ENCODE assay signal across 19 cellular contexts in the genomic region with DNA sequence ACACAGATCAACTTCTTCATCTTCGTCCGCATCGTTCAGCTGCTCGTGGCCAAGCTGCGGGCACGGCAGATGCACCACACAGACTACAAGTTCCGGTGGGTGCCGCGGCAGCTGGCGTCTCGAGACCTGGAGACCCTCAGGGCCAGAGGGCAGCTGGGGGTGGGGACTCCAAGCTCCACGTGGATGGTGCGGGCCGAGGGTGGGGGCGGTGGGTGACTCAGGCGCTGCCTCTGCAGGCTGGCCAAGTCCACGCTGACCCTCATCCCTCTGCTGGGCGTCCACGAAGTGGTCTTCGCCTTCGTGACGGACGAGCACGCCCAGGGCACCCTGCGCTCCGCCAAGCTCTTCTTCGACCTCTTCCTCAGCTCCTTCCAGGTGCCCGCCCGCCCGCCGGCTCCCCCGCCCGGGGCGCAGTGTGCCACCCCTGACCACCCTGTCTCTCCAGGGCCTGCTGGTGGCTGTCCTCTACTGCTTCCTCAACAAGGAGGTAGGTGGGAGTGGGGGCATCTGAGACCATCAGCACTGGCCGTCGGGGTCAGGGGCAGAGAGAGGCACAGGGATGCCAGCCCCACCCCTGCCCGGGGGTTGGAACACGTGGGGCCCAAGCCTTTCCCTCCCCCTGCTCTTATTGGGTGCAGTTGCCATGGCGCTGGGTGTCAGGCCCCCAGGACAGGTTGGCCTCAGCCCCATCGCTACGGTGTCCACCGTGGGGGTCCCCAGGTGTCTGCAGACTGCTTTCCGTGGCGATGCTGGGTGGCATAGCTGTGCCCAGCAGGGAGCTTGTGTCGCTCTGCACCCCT. TPM values are rescaled to one million over a fixed set of nuclear protein-coding genes. Genes with fewer than 3 reads are reported as not detected.
A peak's percentile ranks its signal among the peaks of the same experiment; 100 is the strongest.
DNase-seq lines count a peak whose midpoint lies in the region; ATAC-seq, FAIRE-seq and TF ChIP-seq lines count a peak whose summit lies in the region.
"Had no signal": no experiment of that assay in that cellular context is flagged by ENCODE, and none has a peak within 500 bp of the region (broad histone marks: within the 10 kb centered on the region; RNA-seq: fewer than 3 reads in every experiment).

No MANE protein-coding gene starts in this region.

- FAIRE-seq in K562 (lab: Jason Lieb, UNC) = no peak
- FAIRE-seq: HTR-8/SVneo had no signal

- H2BK12ac ChIP-seq in neuronal stem cell (ENCODE audit: low read length) = peak overlapping the region; percentile 41

- H3K27ac Mint-ChIP-seq in stimulated activated naive CD8-positive, alpha-beta T cell treated with anti-CD3 and anti-CD28 coated beads, Interleukin-15, amount 100 ng/mL, for 72 hours = no peak overlapping the region
- H3K27ac Mint-ChIP-seq in T-helper 2 cell treated with Interferon-gamma antibody and Interleukin-4, amounts not matched to agents 5 μg/mL and 100 μg/mL, for 36 hours = no peak overlapping the region
- H3K27ac Mint-ChIP-seq: CD4-positive, alpha-beta T cell; HFFc6 had no signal

- H4K91ac ChIP-seq in neuronal stem cell (ENCODE audit: low read depth, low read length, poor library complexity) = peak overlapping the region; percentile 53

- peaks cover 7% of the 10 kb centered on the region for H3K79me1 ChIP-seq in neuronal stem cell (ENCODE audit: low read depth, low read length)

- peak overlapping the region; percentile 81 for H2BK15ac ChIP-seq in neuronal stem cell (ENCODE audit: low read length)

- no TSS peak for BruUV-seq in K562 (replicated peaks; lab: Mats Ljungman, UMichigan)

- TF ChIP-seq CTCF in K562 (IDR thresholded peaks at IDR 0.05 in 2 of 3, conservative IDR thresholded peaks at IDR 0.05 in 1 of 3; ENCODE audit: insufficient read depth in 2 of 3, low read depth in 1 of 3, low read length in 3 of 3) = no peak

- peak overlapping the region; percentile 65 for H3K23ac ChIP-seq in neuronal stem cell (ENCODE audit: low read depth, low read length, poor library complexity)

- H2BK5ac ChIP-seq in neuronal stem cell (ENCODE audit: low read length) = no peak overlapping the region

- in situ Hi-C loops in K562 (cut with MboI) = no loop called here

- H2BK120ac ChIP-seq in neuronal stem cell (ENCODE audit: low read depth, low read length) = peak overlapping the region; percentile 47

- H3K27me3 ChIP-seq in K562 (ENCODE audit: control insufficient read depth in 2 of 2, insufficient read depth in 2 of 2, low read length in 2 of 2) (peaks cover 9 to 46% of the 10 kb centered on the region in 2 experiments; a peak in 4 of 5 replicates), neuronal stem cell (ENCODE audit: control insufficient read depth in 3 of 3, insufficient read depth in 3 of 3, low read depth in 1 of 3, low read length in 3 of 3) (peaks cover 0 to 35% (median 4%) of the 10 kb centered on the region in 3 experiments)

- intact Hi-C loops in K562 (cut with micrococcal nuclease) = no loop called here

- no peak overlapping the region for H3K4me3 Mint-ChIP-seq in stimulated activated naive CD8-positive, alpha-beta T cell treated with anti-CD3 and anti-CD28 coated beads, Interleukin-15, amount 100 ng/mL, for 72 hours
- H3K4me3 Mint-ChIP-seq in T-helper 2 cell treated with Interferon-gamma antibody and Interleukin-4, amounts not matched to agents 5 μg/mL and 100 μg/mL, for 36 hours = no peak overlapping the region
- H3K4me3 Mint-ChIP-seq: CD4-positive, alpha-beta T cell; HFFc6 had no signal

- peaks cover 2% of the 10 kb centered on the region for H3K9me1 ChIP-seq in K562 (ENCODE audit: control insufficient read depth, insufficient read depth, low read length)

- CTCF ChIA-PET in K562 (lab: Yijun Ruan, JAX; ENCODE audit: low intra/inter-chr PET ratio) = no interaction called here

- H4K20me1 ChIP-seq in K562 (replicated peaks; ENCODE audit: control insufficient read depth, insufficient read depth, low read length) = peaks cover 8% of the 10 kb centered on the region

- H2AFZ ChIP-seq in K562 (ENCODE audit: low read depth, low read length) = no peak overlapping the region
- no peak overlapping the region for H2AFZ ChIP-seq in neuronal stem cell (ENCODE audit: low read length)

- TF ChIP-seq RAD21 in K562 (CRISPR knock-in tag; conservative IDR thresholded peaks at IDR 0.05 in 1 of 2, IDR thresholded peaks at IDR 0.05 in 1 of 2) = no peak

- H3K4me1 ChIP-seq in K562 (replicated peaks in 1 of 2; ENCODE audit: control insufficient read depth in 2 of 2, insufficient read depth in 2 of 2, low read length in 2 of 2) = peaks cover 4 to 79% of the 10 kb centered on the region in 2 experiments; a peak in 4 of 5 replicates
- peaks cover 2 to 3% of the 10 kb centered on the region in 2 donors for H3K4me1 ChIP-seq in neuronal stem cell (ENCODE audit: control insufficient read depth in 2 of 2, insufficient read depth in 1 of 2, low read depth in 1 of 2, low read length in 2 of 2)
- H3K4me1 ChIP-seq: HAP-1 had no signal

- H3K9ac ChIP-seq in K562 (ENCODE audit: insufficient read depth in 1 of 2, low read depth in 2 of 2, low read length in 2 of 2) = no peak overlapping the region
- peak overlapping the region; percentile 70 for H3K9ac ChIP-seq in neuronal stem cell (ENCODE audit: low read depth, low read length, poor library complexity)

- peak overlapping the region; percentile 64 for H3K18ac ChIP-seq in neuronal stem cell (ENCODE audit: low read length)

- H3K9me3 Mint-ChIP-seq in stimulated activated naive CD8-positive, alpha-beta T cell treated with anti-CD3 and anti-CD28 coated beads, Interleukin-15, amount 100 ng/mL, for 72 hours = no peaks in the 10 kb centered on the region
- no peaks in the 10 kb centered on the region for H3K9me3 Mint-ChIP-seq in T-helper 2 cell treated with Interferon-gamma antibody and Interleukin-4, amounts not matched to agents 5 μg/mL and 100 μg/mL, for 36 hours
- H3K9me3 Mint-ChIP-seq: CD4-positive, alpha-beta T cell had no signal

- H3K36me3 Mint-ChIP-seq in T-helper 2 cell treated with Interferon-gamma antibody and Interleukin-4, amounts not matched to agents 5 μg/mL and 100 μg/mL, for 36 hours (ENCODE audit: low read depth) = no peaks in the 10 kb centered on the region

- no peak overlapping the region for H4K8ac ChIP-seq in neuronal stem cell (ENCODE audit: low read depth, low read length)

- H3K79me2 ChIP-seq in K562 (ENCODE audit: control insufficient read depth, insufficient read depth, low read length) = no peaks in the 10 kb centered on the region

- ATAC-seq in stimulated activated naive CD8-positive, alpha-beta T cell treated with anti-CD3 and anti-CD28 coated beads, Interleukin-15, amount 100 ng/mL, for 72 hours = peak; percentile 9
- ATAC-seq in stimulated activated naive CD8-positive, alpha-beta T cell treated with anti-CD3 and anti-CD28 coated beads, Interleukin-15, Interleukin-2, amounts not matched to agents 100 U/mL and 50 U/mL, for 24 hours = no peak
- ATAC-seq in K562 = no peak

- H3K36me3 ChIP-seq in K562 (ENCODE audit: control insufficient read depth, insufficient read depth, low read length) (no peaks in the 10 kb centered on the region), neuronal stem cell (replicated peaks in 1 of 2; ENCODE audit: control insufficient read depth in 2 of 2, insufficient read depth in 2 of 2, low read length in 2 of 2) (no peaks in the 10 kb centered on the region)
- H3K36me3 ChIP-seq: HAP-1 had no signal

- no peak overlapping the region for H3K27ac ChIP-seq in K562 (ENCODE audit: extremely low read depth, low read depth, low read length)
- H3K27ac ChIP-seq in neuronal stem cell (replicated peaks; ENCODE audit: low read length) = no peak overlapping the region

- POLR2A ChIA-PET in K562 (lab: Yijun Ruan, JAX) = no interaction called here

- H3K14ac ChIP-seq in neuronal stem cell (ENCODE audit: low read length) = peak overlapping the region; percentile 71

- no peak for TF ChIP-seq POLR2A in K562 (conservative IDR thresholded peaks at IDR 0.05)

- no peak for TF ChIP-seq EP300 in K562 (IDR thresholded peaks at IDR 0.05; ENCODE audit: low read length)

- 23% methylated on average over 30 of the region's 45 CpGs for WGBS in K562 (ENCODE audit: insufficient coverage, low coverage, missing lambda C conversion rate)
- WGBS in neuronal stem cell (ENCODE audit: extremely low coverage in 2 of 2, insufficient read length in 2 of 2, insufficient replicate concordance in 1 of 2), 2 donors = no CpG with 5 or more reads among the region's 45 CpGs

- H3K4me3 ChIP-seq in K562 (no peak overlapping the region), neuronal stem cell (ENCODE audit: low read length in 2 of 2) (no peak overlapping the region)
- H3K4me3 ChIP-seq: HAP-1 had no signal

- DNase-seq in stimulated activated naive CD8-positive, alpha-beta T cell treated with anti-CD3 and anti-CD28 coated beads, Interleukin-15, amount 100 ng/mL, for 72 hours = no peak
- no peak for DNase-seq in stimulated activated naive CD8-positive, alpha-beta T cell treated with anti-CD3 and anti-CD28 coated beads, Interleukin-15, Interleukin-2, amounts not matched to agents 100 U/mL and 50 U/mL, for 24 hours
- no peak for DNase-seq in K562 (ENCODE audit: extremely low read depth in 1 of 4, low spot score in 3 of 4)
- no peak for DNase-seq in neuronal stem cell (ENCODE audit: low spot score)
- no peak for DNase-seq in central memory CD4-positive, alpha-beta T cell
- no peak for DNase-seq in T-helper 2 cell treated with Interferon-gamma antibody and Interleukin-4, amounts not matched to agents 5 μg/mL and 100 μg/mL, for 36 hours (ENCODE audit: low spot score)
- DNase-seq in effector CD4-positive, alpha-beta T cell = no peak
- DNase-seq: 8988T; AML-193; C1 segment of cervical spinal cord; Calu3; CD4-positive, alpha-beta T cell; DMS 273 treated with DMSO at 0.1 percent for 48 hours; GOT3; HFFc6; KBM-7 had no signal

- H2AK5ac ChIP-seq in neuronal stem cell (ENCODE audit: low read depth, low read length) = peak overlapping the region; percentile 63

- H3K4me1 Mint-ChIP-seq in stimulated activated naive CD8-positive, alpha-beta T cell treated with anti-CD3 and anti-CD28 coated beads, Interleukin-15, amount 100 ng/mL, for 72 hours = no peaks in the 10 kb centered on the region
- H3K4me1 Mint-ChIP-seq in T-helper 2 cell treated with Interferon-gamma antibody and Interleukin-4, amounts not matched to agents 5 μg/mL and 100 μg/mL, for 36 hours (ENCODE audit: low read depth) = no peaks in the 10 kb centered on the region

- H3K9me3 ChIP-seq in K562 (replicated peaks; ENCODE audit: control insufficient read depth, insufficient read depth, low read depth, low read length) = no peaks in the 10 kb centered on the region
- no peaks in the 10 kb centered on the region for H3K9me3 ChIP-seq in neuronal stem cell (replicated peaks in 1 of 2; ENCODE audit: control insufficient read depth in 2 of 2, insufficient read depth in 1 of 2, low read depth in 1 of 2, low read length in 2 of 2)
- H3K9me3 ChIP-seq: HAP-1 had no signal

- no peak overlapping the region for H3K4ac ChIP-seq in neuronal stem cell (ENCODE audit: low read length)

- peaks cover 44% of the 10 kb centered on the region for H3K27me3 Mint-ChIP-seq in stimulated activated naive CD8-positive, alpha-beta T cell treated with anti-CD3 and anti-CD28 coated beads, Interleukin-15, amount 100 ng/mL, for 72 hours
- H3K27me3 Mint-ChIP-seq in T-helper 2 cell treated with Interferon-gamma antibody and Interleukin-4, amounts not matched to agents 5 μg/mL and 100 μg/mL, for 36 hours (ENCODE audit: low read depth) = peaks cover 12% of the 10 kb centered on the region

- H3K4me2 ChIP-seq in K562 (ENCODE audit: insufficient read depth, low read length) (no peak overlapping the region), neuronal stem cell (ENCODE audit: insufficient read depth, low read length, poor library complexity, severe bottlenecking) (no peak overlapping the region)

RNA-seq across cellular contexts. Expression of a gene that starts 8.8 kb away (rescaled TPM):
- not detected in 2 replicates for total RNA-seq in K562 (2011; cell fraction: chromatin; rRNA removed; ENCODE audit: low replicate concordance)
- not detected in 2 replicates for total RNA-seq in K562 (2011; cell fraction: nucleolus; rRNA removed)
- total RNA-seq in K562 (2011; cell fraction: nucleoplasm; rRNA removed) = not detected in 2 replicates
- not detected in 2 replicates for total RNA-seq in K562 (2014; rRNA removed)
- total RNA-seq in K562 (2014; rRNA removed; fragmentation: Illumina TruSeq; extraction: Trizol) = not detected in 2 replicates
- total RNA-seq in K562 (2015; rRNA removed; fragmentation: Illumina TruSeq; extraction: Trizol) = not detected in 2 replicates
- not detected in 2 replicates for total RNA-seq in K562 (2021)
- not detected in 2 replicates for polyA plus RNA-seq in K562 (2011; rRNA removed)
- polyA plus RNA-seq in K562 (2011; cell fraction: cytosol; rRNA removed) = not detected in 2 replicates
- not detected in 2 replicates for polyA plus RNA-seq in K562 (2011; cell fraction: nucleus; rRNA removed)
- polyA plus RNA-seq in K562 (2012) = not detected in 2 replicates
- not detected in 2 replicates for polyA plus RNA-seq in K562 (2014; fragmentation: Illumina TruSeq; extraction: Trizol)
- polyA plus RNA-seq in K562 (2014; fragmentation: Nextera tagmentation; extraction: Ambion mirVana) = not detected
- not detected in 2 replicates for polyA plus RNA-seq in K562 (2014; rRNA removed)
- polyA minus RNA-seq in K562 (2011; rRNA and poly(A)+ RNA removed) = not detected in 2 replicates
- not detected in 2 replicates for polyA minus RNA-seq in K562 (2011; cell fraction: cytosol; rRNA and poly(A)+ RNA removed)
- not detected in 2 replicates for polyA minus RNA-seq in K562 (2011; cell fraction: nucleus; rRNA and poly(A)+ RNA removed)
- 0.40 TPM for polyA plus RNA-seq in neuronal stem cell (2013, experiment 1 of 2)
- polyA plus RNA-seq in neuronal stem cell (2013, experiment 2 of 2) = 0.50 TPM
- total RNA-seq: CD4-positive, alpha-beta T cell; Daoy; HFFc6 had no signal

RNA-seq across cellular contexts. Expression of a gene that starts 20.3 kb away (rescaled TPM):
- 12.2 and 29.2 TPM in 2 replicates for total RNA-seq in K562 (2011; cell fraction: chromatin; rRNA removed; ENCODE audit: low replicate concordance)
- 23.2 and 24.1 TPM in 2 replicates for total RNA-seq in K562 (2011; cell fraction: nucleolus; rRNA removed)
- total RNA-seq in K562 (2011; cell fraction: nucleoplasm; rRNA removed) = 15.3 and 17.0 TPM in 2 replicates
- total RNA-seq in K562 (2014; rRNA removed) (35.8 and 45.4 TPM in 2 replicates), K562 (2014; rRNA removed; fragmentation: Illumina TruSeq; extraction: Trizol) (1.5 and 1.7 TPM in 2 replicates), K562 (2015; rRNA removed; fragmentation: Illumina TruSeq; extraction: Trizol) (21.5 and 25.4 TPM in 2 replicates), K562 (2021) (32.8 and 36.0 TPM in 2 replicates)
- polyA plus RNA-seq in K562 (2011; rRNA removed) (9.7 and 14.8 TPM in 2 replicates), K562 (2014; fragmentation: Illumina TruSeq; extraction: Trizol) (6.6 and 24.6 TPM in 2 replicates), K562 (2014; fragmentation: Nextera tagmentation; extraction: Ambion mirVana) (1 to 10 TPM in 1 of 2 experiments, under 1 TPM in 1; 0.39 to 1.4 TPM), K562 (2014; rRNA removed) (24.0 and 35.5 TPM in 2 replicates)
- polyA plus RNA-seq in K562 (2011; cell fraction: cytosol; rRNA removed) = 25.9 and 79.2 TPM in 2 replicates
- 19.1 and 36.8 TPM in 2 replicates for polyA plus RNA-seq in K562 (2011; cell fraction: nucleus; rRNA removed)
- polyA plus RNA-seq in K562 (2012) = 21.3 and 72.4 TPM in 2 replicates
- polyA minus RNA-seq in K562 (2011; rRNA and poly(A)+ RNA removed) = 2.3 and 3.0 TPM in 2 replicates
- 14.8 and 15.9 TPM in 2 replicates for polyA minus RNA-seq in K562 (2011; cell fraction: cytosol; rRNA and poly(A)+ RNA removed)
- polyA minus RNA-seq in K562 (2011; cell fraction: nucleus; rRNA and poly(A)+ RNA removed) = 3.0 and 4.7 TPM in 2 replicates
- 145 TPM for polyA plus RNA-seq in neuronal stem cell (2013, experiment 1 of 2)
- polyA plus RNA-seq in neuronal stem cell (2013, experiment 2 of 2) = 137 TPM

RNA-seq across cellular contexts. Expression of a gene that starts 22.1 kb away (rescaled TPM):
- 0.65 TPM in 1 of 2 replicates, not detected in the other for total RNA-seq in K562 (2011; cell fraction: chromatin; rRNA removed; ENCODE audit: low replicate concordance)
- total RNA-seq in K562 (2011; cell fraction: nucleolus; rRNA removed) = 2.4 and 3.2 TPM in 2 replicates
- 0.81 and 0.99 TPM in 2 replicates for total RNA-seq in K562 (2011; cell fraction: nucleoplasm; rRNA removed)
- total RNA-seq in K562 (2014; rRNA removed) (6.2 and 6.9 TPM in 2 replicates), K562 (2014; rRNA removed; fragmentation: Illumina TruSeq; extraction: Trizol) (0.26 and 0.29 TPM in 2 replicates), K562 (2015; rRNA removed; fragmentation: Illumina TruSeq; extraction: Trizol) (0.47 and 0.68 TPM in 2 replicates), K562 (2021) (2.1 and 2.3 TPM in 2 replicates)
- polyA plus RNA-seq in K562 (2011; rRNA removed) (1.2 and 1.5 TPM in 2 replicates), K562 (2014; fragmentation: Illumina TruSeq; extraction: Trizol) (0.95 and 2.1 TPM in 2 replicates), K562 (2014; fragmentation: Nextera tagmentation; extraction: Ambion mirVana) (not detected), K562 (2014; rRNA removed) (4.2 and 5.2 TPM in 2 replicates)
- 1.9 and 10.6 TPM in 2 replicates for polyA plus RNA-seq in K562 (2011; cell fraction: cytosol; rRNA removed)
- polyA plus RNA-seq in K562 (2011; cell fraction: nucleus; rRNA removed) = 0.65 and 2.8 TPM in 2 replicates
- 0.32 and 2.5 TPM in 2 replicates for polyA plus RNA-seq in K562 (2012)
- 1.6 TPM in 1 of 2 replicates, not detected in the other for polyA minus RNA-seq in K562 (2011; rRNA and poly(A)+ RNA removed)
- 2.7 TPM in 1 of 2 replicates, not detected in the other for polyA minus RNA-seq in K562 (2011; cell fraction: cytosol; rRNA and poly(A)+ RNA removed)
- polyA minus RNA-seq in K562 (2011; cell fraction: nucleus; rRNA and poly(A)+ RNA removed) = 0.40 TPM in 1 of 2 replicates, not detected in the other
- 0.20 TPM for polyA plus RNA-seq in neuronal stem cell (2013, experiment 1 of 2)
- 0.21 TPM for polyA plus RNA-seq in neuronal stem cell (2013, experiment 2 of 2)
- total RNA-seq: Calu3; CD4-positive, alpha-beta T cell; Daoy; HFFc6 had no signal

RNA-seq across cellular contexts. Expression of a gene that starts 47.6 kb away (rescaled TPM):
- 722 and 1,069 TPM in 2 replicates for total RNA-seq in K562 (2011; cell fraction: chromatin; rRNA removed; ENCODE audit: low replicate concordance)
- total RNA-seq in K562 (2011; cell fraction: nucleolus; rRNA removed) = 564 and 610 TPM in 2 replicates
- 598 and 659 TPM in 2 replicates for total RNA-seq in K562 (2011; cell fraction: nucleoplasm; rRNA removed)
- total RNA-seq in K562 (2014; rRNA removed) = 587 and 588 TPM in 2 replicates
- 296 and 325 TPM in 2 replicates for total RNA-seq in K562 (2014; rRNA removed; fragmentation: Illumina TruSeq; extraction: Trizol)
- total RNA-seq in K562 (2015; rRNA removed; fragmentation: Illumina TruSeq; extraction: Trizol) = 404 and 420 TPM in 2 replicates
- total RNA-seq in K562 (2021) = 437 and 446 TPM in 2 replicates
- polyA plus RNA-seq in K562 (2011; rRNA removed) = 75.9 and 116 TPM in 2 replicates
- 46.6 and 61.5 TPM in 2 replicates for polyA plus RNA-seq in K562 (2011; cell fraction: cytosol; rRNA removed)
- 192 and 245 TPM in 2 replicates for polyA plus RNA-seq in K562 (2011; cell fraction: nucleus; rRNA removed)
- polyA plus RNA-seq in K562 (2012) = 600 and 818 TPM in 2 replicates
- 645 and 729 TPM in 2 replicates for polyA plus RNA-seq in K562 (2014; fragmentation: Illumina TruSeq; extraction: Trizol)
- 10 to 100 TPM in 1 of 2 experiments, 1 to 10 TPM in 1; 4.4 to 14.9 TPM for polyA plus RNA-seq in K562 (2014; fragmentation: Nextera tagmentation; extraction: Ambion mirVana)
- 181 and 191 TPM in 2 replicates for polyA plus RNA-seq in K562 (2014; rRNA removed)
- polyA minus RNA-seq in K562 (2011; rRNA and poly(A)+ RNA removed) = 66.8 and 103 TPM in 2 replicates
- 123 and 191 TPM in 2 replicates for polyA minus RNA-seq in K562 (2011; cell fraction: cytosol; rRNA and poly(A)+ RNA removed)
- 89.0 and 193 TPM in 2 replicates for polyA minus RNA-seq in K562 (2011; cell fraction: nucleus; rRNA and poly(A)+ RNA removed)
- 321 TPM for polyA plus RNA-seq in neuronal stem cell (2013, experiment 1 of 2)
- polyA plus RNA-seq in neuronal stem cell (2013, experiment 2 of 2) = 298 TPM

RNA-seq across cellular contexts. Expression of a gene that starts 58.4 kb away (rescaled TPM):
- 54.5 and 180 TPM in 2 replicates for total RNA-seq in K562 (2011; cell fraction: chromatin; rRNA removed; ENCODE audit: low replicate concordance)
- total RNA-seq in K562 (2011; cell fraction: nucleolus; rRNA removed) = 155 and 173 TPM in 2 replicates
- total RNA-seq in K562 (2011; cell fraction: nucleoplasm; rRNA removed) = 62.4 and 82.4 TPM in 2 replicates
- total RNA-seq in K562 (2014; rRNA removed) (110 and 146 TPM in 2 replicates), K562 (2014; rRNA removed; fragmentation: Illumina TruSeq; extraction: Trizol) (39.8 and 58.3 TPM in 2 replicates), K562 (2015; rRNA removed; fragmentation: Illumina TruSeq; extraction: Trizol) (105 and 107 TPM in 2 replicates), K562 (2021) (321 and 340 TPM in 2 replicates)
- polyA plus RNA-seq in K562 (2011; rRNA removed) (23.4 and 33.4 TPM in 2 replicates), K562 (2014; fragmentation: Illumina TruSeq; extraction: Trizol) (129 and 227 TPM in 2 replicates), K562 (2014; fragmentation: Nextera tagmentation; extraction: Ambion mirVana) (10 to 100 TPM in 1 of 2 experiments, 1 to 10 TPM in 1; 9.6 to 11.2 TPM), K562 (2014; rRNA removed) (97.6 and 114 TPM in 2 replicates)
- 25.4 and 72.4 TPM in 2 replicates for polyA plus RNA-seq in K562 (2011; cell fraction: cytosol; rRNA removed)
- polyA plus RNA-seq in K562 (2011; cell fraction: nucleus; rRNA removed) = 85.3 and 131 TPM in 2 replicates
- 235 and 249 TPM in 2 replicates for polyA plus RNA-seq in K562 (2012)
- 8.6 and 11.9 TPM in 2 replicates for polyA minus RNA-seq in K562 (2011; rRNA and poly(A)+ RNA removed)
- 45.1 and 68.4 TPM in 2 replicates for polyA minus RNA-seq in K562 (2011; cell fraction: cytosol; rRNA and poly(A)+ RNA removed)
- 61.9 and 68.2 TPM in 2 replicates for polyA minus RNA-seq in K562 (2011; cell fraction: nucleus; rRNA and poly(A)+ RNA removed)
- polyA plus RNA-seq in neuronal stem cell (2013, experiment 1 of 2) = 124 TPM
- polyA plus RNA-seq in neuronal stem cell (2013, experiment 2 of 2) = 118 TPM
